In the genomic region with DNA sequence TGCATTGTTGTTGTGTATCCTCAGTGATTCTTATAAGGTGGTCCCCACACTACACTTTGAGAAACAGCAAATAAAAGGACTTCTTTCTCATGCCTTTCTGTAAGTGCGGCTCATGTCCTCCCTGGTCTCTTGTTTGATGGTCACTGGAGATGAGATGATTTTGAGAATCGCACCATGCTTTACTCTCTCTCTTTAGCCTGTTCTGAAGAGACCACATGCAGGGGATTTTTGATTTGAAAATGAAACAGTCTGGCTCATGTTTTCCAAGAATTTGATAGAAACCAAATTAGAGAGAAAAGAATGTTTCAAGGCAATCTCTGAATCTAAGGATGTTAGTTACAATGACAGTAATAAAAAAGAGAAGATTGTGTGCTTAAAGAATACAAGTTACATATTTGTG, we compare ENCODE assay signal across 22 cellular contexts. TPM values are rescaled to one million over a fixed set of nuclear protein-coding genes. Genes with fewer than 3 reads are reported as not detected.
"Had no signal": no experiment of that assay in that cellular context is flagged by ENCODE, and none has a peak within 500 bp of the region (broad histone marks: within the 10 kb centered on the region; RNA-seq: fewer than 3 reads in every experiment).

No MANE protein-coding gene starts in this region.

- H3K27me3 Mint-ChIP-seq: dendritic cell treated with granulocyte-macrophage colony-stimulating factor and Interleukin-4, amounts not matched to agents 40 ng/mL and 50 ng/mL, for 4 days; memory B cell had no signal

- H3K9me3 Mint-ChIP-seq: dendritic cell treated with granulocyte-macrophage colony-stimulating factor and Interleukin-4, amounts not matched to agents 40 ng/mL and 50 ng/mL, for 4 days; effector memory CD8-positive, alpha-beta T cell; memory B cell; nephron; stimulated activated naive B cell treated with anti-CD40 and anti-IgM and Interleukin-4, amounts not matched to agents 10 μg/mL and 1 μg/mL and 100 μg/mL, for 72 hours; stimulated activated naive CD8-positive, alpha-beta T cell treated with anti-CD3 and anti-CD28 coated beads, Interleukin-15, Interleukin-2, amounts not matched to agents 100 ng/mL and 50 ng/mL, for 24 hours had no signal

- H3K4me3 Mint-ChIP-seq: dendritic cell treated with granulocyte-macrophage colony-stimulating factor and Interleukin-4, amounts not matched to agents 40 ng/mL and 50 ng/mL, for 4 days; effector memory CD8-positive, alpha-beta T cell; memory B cell; naive thymus-derived CD4-positive, alpha-beta T cell; nephron; neural progenitor cell; stimulated activated naive B cell treated with anti-CD40 and anti-IgM and Interleukin-4, amounts not matched to agents 10 μg/mL and 1 μg/mL and 100 μg/mL, for 72 hours; stimulated activated naive CD8-positive, alpha-beta T cell treated with anti-CD3 and anti-CD28 coated beads, Interleukin-15, Interleukin-2, amounts not matched to agents 100 ng/mL and 50 ng/mL, for 24 hours had no signal

- H3K9me3 ChIP-seq: colonic mucosa, esophagus squamous epithelium, psoas muscle, spleen, suprapubic skin, thyroid gland, vagina had no signal

- H3K36me3 Mint-ChIP-seq: memory B cell; stimulated activated naive B cell treated with anti-CD40 and anti-IgM and Interleukin-4, amounts not matched to agents 10 μg/mL and 1 μg/mL and 100 μg/mL, for 72 hours had no signal

- H3K36me3 ChIP-seq: colonic mucosa, neural progenitor cell, suprapubic skin, thyroid gland had no signal

- H3K4me1 ChIP-seq: colonic mucosa, esophagus squamous epithelium, neural progenitor cell, psoas muscle, spleen, suprapubic skin, thyroid gland, vagina had no signal

- ATAC-seq: effector memory CD8-positive, alpha-beta T cell; left lobe of liver; naive thymus-derived CD4-positive, alpha-beta T cell; psoas muscle; right cardiac atrium; stimulated activated naive B cell treated with anti-CD40 and anti-IgM and Interleukin-4, amounts not matched to agents 10 μg/mL and 1 μg/mL and 100 μg/mL, for 72 hours had no signal

- H3K27ac ChIP-seq: colonic mucosa, esophagus squamous epithelium, neural progenitor cell, psoas muscle, skin epidermis, spleen, suprapubic skin, thyroid gland, vagina had no signal

- H3K4me3 ChIP-seq: colonic mucosa, esophagus squamous epithelium, lung, neural progenitor cell, psoas muscle, skin epidermis, spleen, suprapubic skin, thyroid gland, vagina had no signal

- H3K9ac ChIP-seq: neural progenitor cell had no signal

- H3K27me3 ChIP-seq: colonic mucosa, neural progenitor cell, suprapubic skin, thyroid gland, vagina had no signal

- DNase-seq: colonic mucosa; effector memory CD8-positive, alpha-beta T cell; erythroblast; esophagus squamous epithelium; naive thymus-derived CD4-positive, alpha-beta T cell; psoas muscle; right cardiac atrium; spleen; stimulated activated CD4-positive, alpha-beta T cell treated with anti-CD3 and anti-CD28 coated beads, Interleukin-4, amount 100 ng/mL, for 4 hours; stimulated activated naive B cell treated with anti-CD40 and anti-IgM and Interleukin-4, amounts not matched to agents 10 μg/mL and 1 μg/mL and 100 μg/mL, for 72 hours; thyroid gland; trophoblast cell had no signal

- H2AFZ ChIP-seq: neural progenitor cell had no signal

- H3K27ac Mint-ChIP-seq: dendritic cell treated with granulocyte-macrophage colony-stimulating factor and Interleukin-4, amounts not matched to agents 40 ng/mL and 50 ng/mL, for 4 days; effector memory CD8-positive, alpha-beta T cell; memory B cell; naive thymus-derived CD4-positive, alpha-beta T cell; neural progenitor cell; stimulated activated naive B cell treated with anti-CD40 and anti-IgM and Interleukin-4, amounts not matched to agents 10 μg/mL and 1 μg/mL and 100 μg/mL, for 72 hours; stimulated activated naive CD8-positive, alpha-beta T cell treated with anti-CD3 and anti-CD28 coated beads, Interleukin-15, Interleukin-2, amounts not matched to agents 100 ng/mL and 50 ng/mL, for 24 hours had no signal

- H3K4me1 Mint-ChIP-seq: memory B cell, nephron had no signal

- H3K4me2 ChIP-seq: neural progenitor cell had no signal

RNA-seq across cellular contexts. Expression of a gene that starts 18.0 kb away (rescaled TPM):
- total RNA-seq: naive thymus-derived CD4-positive, alpha-beta T cell had no signal
- polyA plus RNA-seq: naive thymus-derived CD4-positive, alpha-beta T cell had no signal
